Comparison of ENCODE assay signal across 25 cellular contexts in the genomic region with DNA sequence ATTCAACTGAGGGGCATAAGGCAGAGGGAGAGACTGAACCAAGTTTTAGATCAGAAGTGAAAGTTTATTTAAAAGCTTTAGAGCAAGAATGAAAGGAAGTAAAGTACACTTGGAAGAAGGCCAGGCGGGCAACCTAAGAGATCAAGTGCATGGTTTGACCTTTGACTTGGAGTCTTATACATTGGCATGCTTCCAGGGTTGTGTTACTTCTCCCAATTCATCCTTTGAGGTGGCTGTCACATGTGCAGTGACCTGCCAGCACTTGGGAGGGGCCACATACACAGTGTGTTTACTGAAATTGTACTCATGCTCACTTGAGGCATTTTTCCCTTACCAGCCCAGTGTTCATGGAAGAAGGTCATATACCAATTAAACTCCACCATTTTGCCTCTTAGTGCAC. TPM values are rescaled to one million over a fixed set of nuclear protein-coding genes. Genes with fewer than 3 reads are reported as not detected.
A peak's percentile ranks its signal among the peaks of the same experiment; 100 is the strongest.
DNase-seq lines count a peak whose midpoint lies in the region; ATAC-seq and TF ChIP-seq lines count a peak whose summit lies in the region.
"Had no signal": no experiment of that assay in that cellular context is flagged by ENCODE, and none has a peak within 500 bp of the region (broad histone marks: within the 10 kb centered on the region; RNA-seq: fewer than 3 reads in every experiment).

No MANE protein-coding gene starts in this region.

- DNase-seq in DMS53 treated with DMSO at 0.1 percent for 48 hours (lab: John Stamatoyannopoulos, UW; ENCODE audit: unreplicated experiment), result peak; percentile 21
- peak; percentile 28 for DNase-seq in NCI-H2029 treated with DMSO at 0.1 percent for 48 hours (lab: John Stamatoyannopoulos, UW)
- DNase-seq in colonic mucosa, result peak; percentile 86
- DNase-seq in mucosa of gallbladder (ENCODE audit: low spot score), result peak; percentile 54
- no peak for DNase-seq in NCI-H510A treated with DMSO at 0.1 percent for 48 hours (lab: John Stamatoyannopoulos, UW)
- DNase-seq: activated CD4-positive, alpha-beta T cell treated with anti-CD3 and anti-CD28 coated beads for 1 hour; activated CD8-positive, alpha-beta memory T cell treated with anti-CD3 and anti-CD28 coated beads for 24 hours; effector CD8-positive, alpha-beta T cell; gastrocnemius medialis; islet precursor cell; mammary epithelial cell; natural killer cell; NCI-H1436 treated with DMSO at 0.1 percent for 48 hours; NCI-H2227 treated with DMSO at 0.1 percent for 48 hours; retina; SHP77; spleen; stimulated activated CD4-positive, alpha-beta T cell treated with anti-CD3 and anti-CD28 coated beads, Interleukin-4, amount 100 ng/mL, for 24 hours; stimulated activated naive CD8-positive, alpha-beta T cell treated with anti-CD3 and anti-CD28 coated beads, Interleukin-15, Interleukin-2, amounts not matched to agents 100 U/mL and 50 U/mL, for 24 hours; thyroid gland had no signal

- no peaks in the 10 kb centered on the region for H3K36me3 ChIP-seq in colonic mucosa
- H3K36me3 ChIP-seq: gastrocnemius medialis, thyroid gland had no signal

- intact Hi-C loops in colonic mucosa (cut with DNase I), result no loop called here

- no peak overlapping the region for H3K9ac ChIP-seq in colonic mucosa (ENCODE audit: low read depth in 2 of 2, low read length in 2 of 2)

- H3K27ac ChIP-seq in colonic mucosa, result peak overlapping the region; percentile 41
- H3K27ac ChIP-seq: body of pancreas, esophagus muscularis mucosa, gastrocnemius medialis, spleen, thyroid gland had no signal

- ATAC-seq in HG03520 (IDR thresholded peaks at IDR 0.05; ENCODE audit: unreplicated experiment) (no peak), HG02678 (IDR thresholded peaks at IDR 0.05; ENCODE audit: unreplicated experiment) (no peak)
- ATAC-seq: body of pancreas; gastrocnemius medialis; GM23338; natural killer cell; stimulated activated naive CD8-positive, alpha-beta T cell treated with anti-CD3 and anti-CD28 coated beads, Interleukin-15, Interleukin-2, amounts not matched to agents 100 U/mL and 50 U/mL, for 24 hours had no signal

- no peak for TF ChIP-seq CTCF in colonic mucosa (IDR thresholded peaks at IDR 0.05)

- no peaks in the 10 kb centered on the region for H3K27me3 ChIP-seq in colonic mucosa
- H3K27me3 ChIP-seq: body of pancreas, esophagus muscularis mucosa, gastrocnemius medialis, spleen, thyroid gland had no signal

- H3K4me1 ChIP-seq in colonic mucosa, result no peaks in the 10 kb centered on the region
- H3K4me1 ChIP-seq: body of pancreas, esophagus muscularis mucosa, gastrocnemius medialis, spleen, thyroid gland had no signal

- H3K9me3 ChIP-seq in colonic mucosa, result no peaks in the 10 kb centered on the region
- H3K9me3 ChIP-seq: body of pancreas, esophagus muscularis mucosa, gastrocnemius medialis, thyroid gland had no signal

- no peak overlapping the region for H3K4me3 ChIP-seq in colonic mucosa
- H3K4me3 ChIP-seq: body of pancreas, esophagus muscularis mucosa, gastrocnemius medialis, GM23338, spleen, thyroid gland had no signal

RNA-seq across cellular contexts. Expression of a gene that starts 30.4 kb away (rescaled TPM):
- total RNA-seq in colonic mucosa (10 to 100 TPM; 11.1 to 17.7 TPM), mucosa of gallbladder (9.6 TPM)
